10 cellular contexts compared by ENCODE assay signal in the genomic region with DNA sequence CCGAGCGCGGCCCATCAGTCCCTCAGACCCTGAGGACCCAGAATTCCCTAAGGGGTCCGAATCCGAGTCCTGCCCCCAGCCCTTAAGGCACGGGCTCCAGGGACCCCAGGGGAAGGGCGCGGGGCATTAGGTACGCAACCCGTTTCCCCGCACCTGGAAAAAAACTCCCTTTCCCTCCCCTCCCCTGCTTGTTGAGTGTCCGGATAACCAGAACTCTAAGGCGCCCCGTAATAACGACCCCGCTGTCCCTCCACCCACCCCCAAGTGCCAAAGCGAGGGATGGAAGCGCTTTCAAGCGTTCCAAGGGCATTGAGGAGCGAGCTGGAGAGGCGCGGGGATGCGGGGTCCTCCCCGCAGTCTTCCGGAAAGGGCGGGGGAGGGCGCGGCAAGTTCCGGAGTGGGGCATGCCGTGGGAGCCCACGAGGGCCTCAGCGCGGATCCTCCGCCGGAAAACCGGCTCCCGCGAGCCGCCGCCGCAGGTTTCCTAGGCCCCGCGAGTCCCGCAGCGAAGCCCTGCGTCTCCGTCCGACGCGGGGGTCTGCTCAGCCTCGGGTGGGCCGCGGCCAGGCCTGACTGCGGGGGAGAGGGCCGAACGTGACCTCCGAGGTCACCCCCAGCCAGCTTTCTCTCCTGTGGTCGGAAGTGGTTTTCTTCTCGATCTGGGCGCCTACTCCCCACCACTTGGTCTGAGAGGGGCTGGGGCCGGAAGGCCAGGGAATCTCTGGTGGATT. TPM values are rescaled to one million over a fixed set of nuclear protein-coding genes. Genes with fewer than 3 reads are reported as not detected.
DNase-seq lines count a peak whose midpoint lies in the region; ATAC-seq and TF ChIP-seq lines count a peak whose summit lies in the region.
"Had no signal": no experiment of that assay in that cellular context is flagged by ENCODE, and none has a peak within 500 bp of the region (broad histone marks: within the 10 kb centered on the region; RNA-seq: fewer than 3 reads in every experiment).

No MANE protein-coding gene starts in this region.

- peak overlapping the region; percentile 29 to 70 for H3K4me3 Mint-ChIP-seq in stimulated activated naive CD8-positive, alpha-beta T cell treated with anti-CD3 and anti-CD28 coated beads, Interleukin-15, amount 100 ng/mL, for 72 hours
- H3K4me3 Mint-ChIP-seq in nephron = peak overlapping the region; percentile 73 to 77 (median 76)

- H3K9me3 Mint-ChIP-seq in stimulated activated naive CD8-positive, alpha-beta T cell treated with anti-CD3 and anti-CD28 coated beads, Interleukin-15, amount 100 ng/mL, for 72 hours = no peaks in the 10 kb centered on the region
- no peaks in the 10 kb centered on the region for H3K9me3 Mint-ChIP-seq in nephron

- H2AFZ ChIP-seq in Karpas-422 (ENCODE audit: low read length) = no peak overlapping the region

- H3K27ac ChIP-seq in Karpas-422 (ENCODE audit: low read length) = no peak overlapping the region
- H3K27ac ChIP-seq: KMS-11 had no signal

- no peaks in the 10 kb centered on the region for H3K27me3 ChIP-seq in Karpas-422 (ENCODE audit: low read length)

- H3K9me2 ChIP-seq in Karpas-422 (replicated peaks; ENCODE audit: insufficient read depth, low read length) = no peaks in the 10 kb centered on the region

- peaks cover 48% of the 10 kb centered on the region for H3K4me1 Mint-ChIP-seq in stimulated activated naive CD8-positive, alpha-beta T cell treated with anti-CD3 and anti-CD28 coated beads, Interleukin-15, amount 100 ng/mL, for 72 hours
- peaks cover 26% of the 10 kb centered on the region for H3K4me1 Mint-ChIP-seq in nephron

- TF ChIP-seq CTCF in epithelial cell of proximal tubule (conservative IDR thresholded peaks at IDR 0.05; ENCODE audit: low read depth, low read length) = no peak
- TF ChIP-seq CTCF in nephron (IDR thresholded peaks at IDR 0.05; ENCODE audit: unreplicated experiment in 3 of 3) = no peak

- no peaks in the 10 kb centered on the region for H3K36me3 Mint-ChIP-seq in nephron (ENCODE audit: low read depth)

- H3K9ac ChIP-seq in Karpas-422 (ENCODE audit: low read length) = no peak overlapping the region
- H3K9ac ChIP-seq: KMS-11 had no signal

- no peak overlapping the region for H3K4me2 ChIP-seq in Karpas-422 (ENCODE audit: low read depth, low read length, poor library complexity, severe bottlenecking)
- H3K4me2 ChIP-seq: KMS-11 had no signal

- peaks cover 13% of the 10 kb centered on the region for H3K4me1 ChIP-seq in Karpas-422 (ENCODE audit: low read length)

- no peaks in the 10 kb centered on the region for H3K9me3 ChIP-seq in Karpas-422 (ENCODE audit: low read length)

- no peak overlapping the region for H3K27ac Mint-ChIP-seq in stimulated activated naive CD8-positive, alpha-beta T cell treated with anti-CD3 and anti-CD28 coated beads, Interleukin-15, amount 100 ng/mL, for 72 hours
- peak overlapping the region in 1 of 3 experiments; percentile 20 for H3K27ac Mint-ChIP-seq in nephron

- DNase-seq in stimulated activated naive CD8-positive, alpha-beta T cell treated with anti-CD3 and anti-CD28 coated beads, Interleukin-15, amount 100 ng/mL, for 72 hours = no peak
- no peak for DNase-seq in stimulated activated naive CD8-positive, alpha-beta T cell treated with anti-CD3 and anti-CD28 coated beads, Interleukin-15, Interleukin-2, amounts not matched to agents 100 U/mL and 50 U/mL, for 24 hours
- DNase-seq in epithelial cell of proximal tubule (ENCODE audit: low read depth) = no peak
- DNase-seq in AML-193 (lab: John Stamatoyannopoulos, UW) = no peak
- DNase-seq in SKM-1 treated with dmso at 0.1 percent for 144 hours (lab: John Stamatoyannopoulos, UW; ENCODE audit: unreplicated experiment) = no peak
- DNase-seq in Karpas-422 = no peak
- DNase-seq in NCI-H146 treated with DMSO at 0.1 percent for 48 hours (lab: John Stamatoyannopoulos, UW; ENCODE audit: unreplicated experiment) = no peak
- DNase-seq: DND-41 had no signal

- ATAC-seq in stimulated activated naive CD8-positive, alpha-beta T cell treated with anti-CD3 and anti-CD28 coated beads, Interleukin-15, amount 100 ng/mL, for 72 hours = no peak
- no peak for ATAC-seq in stimulated activated naive CD8-positive, alpha-beta T cell treated with anti-CD3 and anti-CD28 coated beads, Interleukin-15, Interleukin-2, amounts not matched to agents 100 U/mL and 50 U/mL, for 24 hours

- H3K79me2 ChIP-seq in Karpas-422 (ENCODE audit: low read length) = no peaks in the 10 kb centered on the region

- H3K36me3 ChIP-seq in Karpas-422 (ENCODE audit: insufficient read depth, low read length) = no peaks in the 10 kb centered on the region

- H3K4me3 ChIP-seq in epithelial cell of proximal tubule (ENCODE audit: low read depth, low read length) (peak overlapping the region; percentile 94), Karpas-422 (ENCODE audit: low read length) (no peak overlapping the region)

- no peaks in the 10 kb centered on the region for H4K20me1 ChIP-seq in Karpas-422 (ENCODE audit: insufficient read depth, low read depth, low read length)

- peaks cover 96% of the 10 kb centered on the region for H3K27me3 Mint-ChIP-seq in stimulated activated naive CD8-positive, alpha-beta T cell treated with anti-CD3 and anti-CD28 coated beads, Interleukin-15, amount 100 ng/mL, for 72 hours
- H3K27me3 Mint-ChIP-seq in nephron (ENCODE audit: low read depth) = peaks cover 70% of the 10 kb centered on the region

RNA-seq across cellular contexts. Expression of a gene that starts 3.9 kb away (rescaled TPM):
- total RNA-seq in epithelial cell of proximal tubule = 345 and 533 TPM in 2 replicates
- total RNA-seq in Karpas-422 (2014; rRNA removed; shearing (Covaris generic); ENCODE audit: low replicate concordance) = 0.54 and 4.3 TPM in 2 replicates

RNA-seq across cellular contexts. Expression of a gene that starts 38.1 kb away (rescaled TPM):
- 15.9 and 17.3 TPM in 2 replicates for total RNA-seq in epithelial cell of proximal tubule
- 24.2 and 26.2 TPM in 2 replicates for total RNA-seq in Karpas-422 (2014; rRNA removed; shearing (Covaris generic); ENCODE audit: low replicate concordance)

Comparison
In these comparisons a context has a peak if more than half of its experiments do, and no peak if none do; other contexts are left out.
1. RNA of a gene that starts 3.9 kb away (total RNA-seq): 345 to 533 TPM in epithelial cell of proximal tubule; 0.54 to 4.3 TPM in Karpas-422; every median in the first group is over 10 times any median in the second.